Comparison of ENCODE assay signal across 25 cellular contexts in the genomic region with DNA sequence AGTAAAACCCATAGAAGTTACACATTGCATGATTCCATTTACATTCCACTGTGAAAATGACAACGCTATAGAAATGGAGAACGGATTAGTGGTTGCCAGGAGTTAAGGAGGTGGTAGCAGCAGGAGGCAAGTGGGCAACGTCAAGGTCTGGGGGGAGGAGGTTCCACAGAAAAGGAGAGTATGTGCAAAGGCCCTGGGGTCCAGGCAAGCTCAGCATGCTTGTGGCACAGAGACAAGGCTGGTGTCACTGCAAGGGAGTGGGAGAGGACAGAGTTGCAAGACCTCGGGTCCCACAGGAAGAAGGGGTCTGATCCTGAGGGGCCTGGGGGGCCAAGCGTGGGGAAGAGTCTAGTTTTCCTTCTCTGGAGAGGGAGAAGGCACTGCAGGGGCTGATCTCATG.
"Had no signal": no experiment of that assay in that cellular context is flagged by ENCODE, and none has a peak within 500 bp of the region (broad histone marks: within the 10 kb centered on the region; RNA-seq: fewer than 3 reads in every experiment).

No MANE protein-coding gene starts in this region.

- H3K79me2 ChIP-seq: hepatocyte, parathyroid adenoma had no signal

- H3K4me3 Mint-ChIP-seq: mesothelial cell of epicardium; naive B cell; natural killer cell; stimulated activated naive B cell treated with anti-CD40 and anti-IgM and Interleukin-4, amounts not matched to agents 10 μg/mL and 1 μg/mL and 100 μg/mL, for 72 hours had no signal

- H3K27ac ChIP-seq: heart right ventricle, hepatocyte, left ventricle myocardium inferior, parathyroid adenoma, psoas muscle, right lobe of liver, stomach, suprapubic skin, thoracic aorta, tibial artery, upper lobe of right lung had no signal

- H3K4me3 ChIP-seq: heart right ventricle, hepatocyte, left ventricle myocardium inferior, lung, psoas muscle, right lobe of liver, smooth muscle cell, stomach, suprapubic skin, thoracic aorta, tibial artery, upper lobe of right lung had no signal

- H3K36me3 Mint-ChIP-seq: mesothelial cell of epicardium; naive B cell; natural killer cell; stimulated activated naive B cell treated with anti-CD40 and anti-IgM and Interleukin-4, amounts not matched to agents 10 μg/mL and 1 μg/mL and 100 μg/mL, for 72 hours had no signal

- H3K9ac ChIP-seq: parathyroid adenoma had no signal

- H3K27ac Mint-ChIP-seq: mesothelial cell of epicardium; naive B cell; natural killer cell; stimulated activated naive B cell treated with anti-CD40 and anti-IgM and Interleukin-4, amounts not matched to agents 10 μg/mL and 1 μg/mL and 100 μg/mL, for 72 hours had no signal

- H3K27me3 ChIP-seq: hepatocyte, right lobe of liver, stomach, suprapubic skin, upper lobe of right lung had no signal

- DNase-seq: heart right ventricle; islet precursor cell; left ventricle myocardium inferior; naive B cell; natural killer cell; occipital lobe; psoas muscle; right lobe of liver; stimulated activated CD4-positive, alpha-beta T cell treated with anti-CD3 and anti-CD28 coated beads, Interleukin-1b, Interleukin-23, amount 100 ng/mL, for 48 hours; stimulated activated CD4-positive, alpha-beta T cell treated with anti-CD3 and anti-CD28 coated beads, Interleukin-2, amount 100 ng/mL, for 48 hours; stimulated activated CD4-positive, alpha-beta T cell treated with anti-CD3 and anti-CD28 coated beads, Interleukin-4, amount 100 ng/mL, for 4 hours; stimulated activated CD8-positive, alpha-beta memory T cell treated with anti-CD3 and anti-CD28 coated beads, Interleukin-4, amount 100 ng/mL, for 48 hours; stimulated activated naive B cell treated with anti-CD40 and anti-IgM and Interleukin-4, amounts not matched to agents 10 μg/mL and 1 μg/mL and 100 μg/mL, for 72 hours; stimulated activated naive CD8-positive, alpha-beta T cell treated with anti-CD3 and anti-CD28 coated beads, Interleukin-15, Interleukin-2, amounts not matched to agents 100 U/mL and 50 U/mL, for 24 hours; stomach; tibial artery; trophoblast cell; upper lobe of right lung had no signal

- H3K9me3 ChIP-seq: left ventricle myocardium inferior, psoas muscle, right lobe of liver, stomach, suprapubic skin, thoracic aorta, upper lobe of right lung had no signal

- H3K4me1 Mint-ChIP-seq: naive B cell; natural killer cell; stimulated activated naive B cell treated with anti-CD40 and anti-IgM and Interleukin-4, amounts not matched to agents 10 μg/mL and 1 μg/mL and 100 μg/mL, for 72 hours had no signal

- H3K4me1 ChIP-seq: heart right ventricle, left ventricle myocardium inferior, parathyroid adenoma, psoas muscle, right lobe of liver, stomach, suprapubic skin, tibial artery, upper lobe of right lung had no signal

- H3K36me3 ChIP-seq: heart right ventricle, left ventricle myocardium inferior, right lobe of liver, stomach, suprapubic skin, thoracic aorta, tibial artery, upper lobe of right lung had no signal

- H3K4me2 ChIP-seq: hepatocyte, smooth muscle cell had no signal

- ATAC-seq: natural killer cell; right lobe of liver; stimulated activated naive B cell treated with anti-CD40 and anti-IgM and Interleukin-4, amounts not matched to agents 10 μg/mL and 1 μg/mL and 100 μg/mL, for 72 hours; stimulated activated naive CD8-positive, alpha-beta T cell treated with anti-CD3 and anti-CD28 coated beads, Interleukin-15, Interleukin-2, amounts not matched to agents 100 U/mL and 50 U/mL, for 24 hours; upper lobe of right lung had no signal

- H2AFZ ChIP-seq: hepatocyte, parathyroid adenoma had no signal

- H3K9me3 Mint-ChIP-seq: mesothelial cell of epicardium, natural killer cell had no signal
